Comparison of ENCODE assay signal across 11 cellular contexts in genomic region chr18:42025974-42026625, GRCh38.
DNase-seq lines count a peak whose midpoint lies in the region; ATAC-seq lines count a peak whose summit lies in the region.
"Had no signal": no experiment of that assay in that cellular context is flagged by ENCODE, and none has a peak within 500 bp of the region (broad histone marks: within the 10 kb centered on the region; RNA-seq: fewer than 3 reads in every experiment).

No MANE protein-coding gene starts in this region.

- no peak for DNase-seq in RKO (ENCODE audit: low spot score)
- no peak for DNase-seq in amniotic stem cell (lab: John Stamatoyannopoulos, UW)
- no peak for DNase-seq in GM03348 (ENCODE audit: low spot score)
- DNase-seq in AG08396 (ENCODE audit: low spot score): no peak
- DNase-seq: H7, heart right ventricle, SHP77 treated with DMSO at 0.1 percent for 48 hours had no signal

- peak; percentile 87 for ATAC-seq in GM19025 (IDR thresholded peaks at IDR 0.05; ENCODE audit: low read depth, unreplicated experiment)
- peak; percentile 93 for ATAC-seq in HG02678 (IDR thresholded peaks at IDR 0.05; ENCODE audit: unreplicated experiment)
- peak; percentile 84 for ATAC-seq in HG03521 (IDR thresholded peaks at IDR 0.05; ENCODE audit: unreplicated experiment)
- ATAC-seq: heart right ventricle had no signal

- peak overlapping the region; percentile 36; the same call in 1 of the 2 replicates for H3K4me3 ChIP-seq in GM08714 (ENCODE audit: low read length)
- H3K4me3 ChIP-seq: heart right ventricle had no signal
